In genomic region chr6:167275001-167275400, GRCh38 we compare ENCODE assay signal across 25 cellular contexts. TPM values are rescaled to one million over a fixed set of nuclear protein-coding genes. Genes with fewer than 3 reads are reported as not detected.
A peak's percentile ranks its signal among the peaks of the same experiment; 100 is the strongest.
DNase-seq lines count a peak whose midpoint lies in the region; ATAC-seq lines count a peak whose summit lies in the region.
"Had no signal": no experiment of that assay in that cellular context is flagged by ENCODE, and none has a peak within 500 bp of the region (broad histone marks: within the 10 kb centered on the region; RNA-seq: fewer than 3 reads in every experiment).

No MANE protein-coding gene starts in this region.

- DNase-seq in DMS53 (lab: John Stamatoyannopoulos, UW) = peak; percentile 5
- DNase-seq in DMS53 treated with DMSO at 0.1 percent for 48 hours (lab: John Stamatoyannopoulos, UW; ENCODE audit: unreplicated experiment) = no peak
- peak; percentile 30 for DNase-seq in cerebellum (ENCODE audit: low spot score)
- no peak for DNase-seq in neuronal stem cell (ENCODE audit: low spot score)
- DNase-seq in stimulated activated CD4-positive, alpha-beta T cell treated with anti-CD3 and anti-CD28 coated beads, Interleukin-4, amount 100 ng/mL, for 24 hours = no peak
- DNase-seq in iPS-NIHi7 (ENCODE audit: extremely low spot score) = no peak
- DNase-seq: ACHN; CD8-positive, alpha-beta T cell; EL; GM23248; KG1; NCI-H1105 treated with DMSO at 0.1 percent for 48 hours; NCI-H2029 treated with DMSO at 0.1 percent for 48 hours; NCI-H2171 treated with DMSO at 0.1 percent for 48 hours; NCI-H524 treated with DMSO at 0.1 percent for 48 hours; NCI-H82; SIG-M5; SK-N-SH had no signal

- H3K79me1 ChIP-seq in neuronal stem cell (ENCODE audit: low read depth, low read length) = no peaks in the 10 kb centered on the region

- peaks cover 5 to 17% of the 10 kb centered on the region in 2 donors for H3K4me1 ChIP-seq in neuronal stem cell (ENCODE audit: control insufficient read depth in 2 of 2, insufficient read depth in 1 of 2, low read depth in 1 of 2, low read length in 2 of 2)

- no peak overlapping the region for H3K27ac ChIP-seq in neuronal stem cell (replicated peaks; ENCODE audit: low read length)
- H3K27ac ChIP-seq: 22Rv1, BLaER1, GM23248 had no signal

- H3K23ac ChIP-seq in neuronal stem cell (ENCODE audit: low read depth, low read length, poor library complexity) = no peak overlapping the region

- ATAC-seq in GM18498 (IDR thresholded peaks at IDR 0.05; ENCODE audit: unreplicated experiment) (no peak), GM21717 (IDR thresholded peaks at IDR 0.05; ENCODE audit: unreplicated experiment) (no peak)
- ATAC-seq: CD8-positive, alpha-beta T cell; Panc1 had no signal

- H3K4me3 ChIP-seq in neuronal stem cell (ENCODE audit: low read length in 2 of 2) = no peak overlapping the region
- H3K4me3 ChIP-seq: BLaER1, GM23248, HAP-1 had no signal

- H2AK5ac ChIP-seq in neuronal stem cell (ENCODE audit: low read depth, low read length) = peak overlapping the region; percentile 44

- H3K9ac ChIP-seq in neuronal stem cell (ENCODE audit: low read depth, low read length, poor library complexity) = no peak overlapping the region
- H3K9ac ChIP-seq: BLaER1, GM23248, SK-N-SH had no signal

- H2BK120ac ChIP-seq in neuronal stem cell (ENCODE audit: low read depth, low read length) = peak overlapping the region; percentile 10

- H2AFZ ChIP-seq in neuronal stem cell (ENCODE audit: low read length) = no peak overlapping the region
- H2AFZ ChIP-seq: GM23248 had no signal

- H3K4ac ChIP-seq in neuronal stem cell (ENCODE audit: low read length) = no peak overlapping the region

- H3K14ac ChIP-seq in neuronal stem cell (ENCODE audit: low read length) = no peak overlapping the region

- H3K27me3 ChIP-seq in neuronal stem cell (ENCODE audit: control insufficient read depth in 3 of 3, insufficient read depth in 3 of 3, low read depth in 1 of 3, low read length in 3 of 3) = peaks cover 0 to 3% (median 0%) of the 10 kb centered on the region in 3 experiments
- H3K27me3 ChIP-seq: BLaER1 had no signal

- H2BK5ac ChIP-seq in neuronal stem cell (ENCODE audit: low read length) = peak overlapping the region; percentile 59

- H2BK15ac ChIP-seq in neuronal stem cell (ENCODE audit: low read length) = peak overlapping the region; percentile 59

- H4K91ac ChIP-seq in neuronal stem cell (ENCODE audit: low read depth, low read length, poor library complexity) = no peak overlapping the region

- no peak overlapping the region for H3K4me2 ChIP-seq in neuronal stem cell (ENCODE audit: insufficient read depth, low read length, poor library complexity, severe bottlenecking)
- H3K4me2 ChIP-seq: BLaER1, SK-N-SH had no signal

- H3K36me3 ChIP-seq in neuronal stem cell (replicated peaks in 1 of 2; ENCODE audit: control insufficient read depth in 2 of 2, insufficient read depth in 2 of 2, low read length in 2 of 2) = no peaks in the 10 kb centered on the region
- H3K36me3 ChIP-seq: BLaER1, HAP-1 had no signal

- H2BK12ac ChIP-seq in neuronal stem cell (ENCODE audit: low read length) = peak overlapping the region; percentile 30

- no CpG with 5 or more reads among the region's 8 CpGs for WGBS in neuronal stem cell (ENCODE audit: extremely low coverage in 2 of 2, insufficient read length in 2 of 2, insufficient replicate concordance in 1 of 2), 2 donors

- H4K8ac ChIP-seq in neuronal stem cell (ENCODE audit: low read depth, low read length) = no peak overlapping the region

- H3K9me3 ChIP-seq in neuronal stem cell (replicated peaks in 1 of 2; ENCODE audit: control insufficient read depth in 2 of 2, insufficient read depth in 1 of 2, low read depth in 1 of 2, low read length in 2 of 2) = no peaks in the 10 kb centered on the region
- H3K9me3 ChIP-seq: BLaER1, HAP-1, SK-N-SH had no signal

- H3K18ac ChIP-seq in neuronal stem cell (ENCODE audit: low read length) = peak overlapping the region; percentile 44

RNA-seq across cellular contexts. Expression of gene UNC93A, which starts 16.1 kb away (rescaled TPM):
- total RNA-seq in cerebellum = not detected
- polyA plus RNA-seq in neuronal stem cell (2013, experiment 1 of 2) = not detected
- polyA plus RNA-seq in neuronal stem cell (2013, experiment 2 of 2) = not detected
- total RNA-seq: CD8-positive, alpha-beta T cell; GM23248; HT1080 had no signal
- polyA plus RNA-seq: GM23248, SK-N-SH had no signal

RNA-seq across cellular contexts. Expression of gene TTLL2, which starts 49.9 kb away (rescaled TPM):
- not detected for total RNA-seq in cerebellum
- polyA plus RNA-seq in neuronal stem cell (2013, experiment 1 of 2) = not detected
- polyA plus RNA-seq in neuronal stem cell (2013, experiment 2 of 2) = not detected
- total RNA-seq: CD8-positive, alpha-beta T cell; GM23248; HT1080 had no signal
- polyA plus RNA-seq: GM23248, SK-N-SH had no signal

Comparison
In these comparisons a context has a peak if more than half of its experiments do, and no peak if none do; other contexts are left out.
1. DNase-seq: peak in DMS53 (single experiment) and cerebellum (single experiment); none in DMS53 treated with DMSO at 0.1 percent for 48 hours (single experiment), neuronal stem cell (single experiment), stimulated activated CD4-positive, alpha-beta T cell treated with anti-CD3 and anti-CD28 coated beads, Interleukin-4, amount 100 ng/mL, for 24 hours (single experiment) and iPS-NIHi7 (single experiment).